ENCODE assay signal across 1 cellular context in the genomic region with DNA sequence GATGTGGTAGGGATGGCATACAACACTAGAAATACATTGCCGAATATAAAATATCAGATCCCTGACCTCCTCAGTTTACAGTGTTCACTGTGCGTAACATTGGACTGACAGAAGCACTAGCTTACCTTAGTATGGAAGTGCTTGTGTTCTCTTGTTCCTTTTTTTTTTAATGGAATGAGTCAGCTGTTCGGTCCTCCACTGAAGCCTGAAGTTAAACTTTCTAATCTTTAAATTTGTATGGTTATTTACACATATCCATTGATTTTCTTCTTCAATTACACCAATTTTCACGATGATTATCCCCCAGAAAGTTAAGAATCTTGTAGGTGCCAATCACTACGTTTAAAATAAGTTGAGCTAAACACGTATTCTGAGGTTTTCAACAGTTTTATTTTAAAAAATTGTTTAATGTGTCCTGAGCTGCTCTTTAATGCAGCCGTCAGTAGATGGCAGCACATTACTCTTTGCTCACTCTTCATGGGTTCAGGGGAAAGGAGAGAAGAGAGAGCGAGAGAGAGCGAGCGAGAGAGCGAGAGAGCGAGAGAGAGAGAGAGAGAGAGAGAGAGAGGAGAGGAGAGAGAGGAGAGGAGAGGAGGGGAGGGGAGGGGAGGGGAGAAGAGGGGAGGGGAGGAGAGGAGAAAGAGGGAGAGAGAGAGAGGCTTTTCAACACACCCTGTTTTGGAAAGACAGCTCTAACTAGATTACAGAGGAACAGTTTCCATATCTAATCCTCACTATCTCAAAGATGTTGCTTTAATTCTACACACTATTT.
TF ChIP-seq lines count a peak whose summit lies in the region.

No MANE protein-coding gene starts in this region.

TF ChIP-seq in K562, 482 proteins besides CTCF, POLR2A, EP300 and RAD21 (continued from another document):
- TF ChIP-seq SPI1 (IDR thresholded peaks at IDR 0.05; ENCODE audit: borderline replicate concordance, low read depth, low read length) (no peak), RNF2 (IDR thresholded peaks at IDR 0.05) (no peak), DPF2 (IDR thresholded peaks at IDR 0.05) (0 out of 2 replicates have a peak, but pooled peaks have one; percentile 14), HNRNPK (IDR thresholded peaks at IDR 0.05; ENCODE audit: low read depth, low read length, poor library complexity, severe bottlenecking) (peak; percentile 55), BRF2 (IDR thresholded peaks at IDR 0.05; ENCODE audit: borderline replicate concordance, insufficient read depth, insufficient read length) (no peak), DEAF1 (CRISPR knock-in tag; IDR thresholded peaks at IDR 0.05) (peak; percentile 69), VEZF1 (CRISPR knock-in tag; IDR thresholded peaks at IDR 0.05) (0 out of 2 replicates have a peak, but pooled peaks have one; percentile 29), C11orf30 (IDR thresholded peaks at IDR 0.05; ENCODE audit: low read depth) (peak; percentile 54; the same call in 1 of the 2 replicates), CC2D1A (IDR thresholded peaks at IDR 0.05) (no peak), L3MBTL2 (IDR thresholded peaks at IDR 0.05) (0 out of 2 replicates have a peak, but pooled peaks have one; percentile 5), ZBTB5 (IDR thresholded peaks at IDR 0.05) (no peak), ZNF212 (CRISPR knock-in tag; IDR thresholded peaks at IDR 0.05) (peak; percentile 94), SMAD4 (CRISPR knock-in tag; conservative IDR thresholded peaks at IDR 0.05) (0 out of 2 replicates have a peak, but pooled peaks have one; percentile 21), ZNF384 (IDR thresholded peaks at IDR 0.05; ENCODE audit: low read depth, low read length) (peak; percentile 67), CBX1 (IDR thresholded peaks at IDR 0.05; ENCODE audit: low read depth) (no peak), FOSL1 (tag; conservative IDR thresholded peaks at IDR 0.05) (peak; percentile 43; the same call in 1 of the 2 replicates), POLR3G (IDR thresholded peaks at IDR 0.05; ENCODE audit: extremely low read depth, insufficient read length, insufficient replicate concordance) (no peak), EWSR1 (IDR thresholded peaks at IDR 0.05; ENCODE audit: borderline replicate concordance, low read depth, partially characterized antibody) (no peak), BCLAF1 (IDR thresholded peaks at IDR 0.05; ENCODE audit: borderline replicate concordance in 1 of 2, control insufficient read depth in 1 of 2, low read depth in 2 of 2, low read length in 1 of 2) (no peak), MAFG (tag; conservative IDR thresholded peaks at IDR 0.05) (peak; percentile 71; the same call in 1 of the 2 replicates), ZNF316 (IDR thresholded peaks at IDR 0.05) (peak; percentile 44; the same call in 1 of the 2 replicates), MBD2 (IDR thresholded peaks at IDR 0.05; ENCODE audit: borderline replicate concordance, low read depth) (no peak), NEUROD1 (IDR thresholded peaks at IDR 0.05; ENCODE audit: borderline replicate concordance, low read depth, low read length, partially characterized antibody) (peak; percentile 92), PTTG1 (tag; IDR thresholded peaks at IDR 0.05; ENCODE audit: low read depth) (0 out of 2 replicates have a peak, but pooled peaks have one; percentile 13), GATAD2B (IDR thresholded peaks at IDR 0.05; ENCODE audit: borderline replicate concordance) (peak; percentile 31; the same call in 1 of the 2 replicates), KAT8 (IDR thresholded peaks at IDR 0.05; ENCODE audit: low read depth) (no peak)
TF ChIP-seq in K562: peak in this region for 17.
